8 cellular contexts compared by ENCODE assay signal in genomic region chr1:161382214-161383019, GRCh38. TPM values are rescaled to one million over a fixed set of nuclear protein-coding genes. Genes with fewer than 3 reads are reported as not detected.
A peak's percentile ranks its signal among the peaks of the same experiment; 100 is the strongest.
DNase-seq lines count a peak whose midpoint lies in the region; ATAC-seq, FAIRE-seq and TF ChIP-seq lines count a peak whose summit lies in the region.

No MANE protein-coding gene starts in this region.

- H4K20me1 ChIP-seq in hepatocyte (ENCODE audit: insufficient read depth, poor library complexity, severe bottlenecking), result no peaks in the 10 kb centered on the region

- H3K27me3 ChIP-seq in hepatocyte (no peaks in the 10 kb centered on the region), small intestine (ENCODE audit: control insufficient read depth in 2 of 2, insufficient read depth in 2 of 2, low read length in 2 of 2) (no peaks in the 10 kb centered on the region)

- H3K79me2 ChIP-seq in hepatocyte, result no peaks in the 10 kb centered on the region

- CTCF ChIA-PET in HEK293 (lab: Yijun Ruan, JAX), result interaction anchor here (0.6 to 7.3 kb wide), 52 partner anchors 8 to 699 kb away, joined by 3 to 146 read pairs (median 5); partner anchors contain the start of genes ADAMTS4, APOA2, B4GALT3 and CFAP126

- no peaks in the 10 kb centered on the region for H3K9me3 ChIP-seq in HEK293 (ENCODE audit: control insufficient read depth, insufficient read depth, low read depth, low read length)
- H3K9me3 ChIP-seq in hepatocyte (ENCODE audit: low read depth), result no peaks in the 10 kb centered on the region
- no peaks in the 10 kb centered on the region for H3K9me3 ChIP-seq in small intestine (ENCODE audit: control insufficient read depth, low read depth)

- 0 out of 2 replicates have a peak, but pooled peaks have one; percentile 13 for TF ChIP-seq CTCF in HEK293 (tag by site-specific recombination; IDR thresholded peaks at IDR 0.05)
- peak; percentile 56 for TF ChIP-seq CTCF in astrocyte of the cerebellum (IDR thresholded peaks at IDR 0.05; ENCODE audit: low read depth, low read length, missing control alignments)
- peak; percentile 77 for TF ChIP-seq CTCF in hepatocyte (IDR thresholded peaks at IDR 0.05; ENCODE audit: poor library complexity)

- no peaks in the 10 kb centered on the region for H3K36me3 ChIP-seq in HEK293 (ENCODE audit: control insufficient read depth in 2 of 2, insufficient read depth in 1 of 2, low read length in 2 of 2)
- H3K36me3 ChIP-seq in hepatocyte (replicated peaks; ENCODE audit: insufficient read depth, low read depth), result no peaks in the 10 kb centered on the region
- no peaks in the 10 kb centered on the region for H3K36me3 ChIP-seq in small intestine (ENCODE audit: control insufficient read depth in 2 of 2, insufficient read depth in 2 of 2, low read length in 2 of 2)

- in situ Hi-C loops in astrocyte of the cerebellum (cut with HindIII; ENCODE audit: low sequenced_read_pairs), result no loop called here

- FAIRE-seq in small intestine (lab: Jason Lieb, UNC), result peak; percentile 83

- no peak overlapping the region for H2AFZ ChIP-seq in hepatocyte

- H3K4me3 ChIP-seq in HEK293 (ENCODE audit: low read depth, low read length) (no peak overlapping the region), astrocyte of the cerebellum (ENCODE audit: low read depth, low read length) (no peak overlapping the region), hepatocyte (no peak overlapping the region), small intestine (ENCODE audit: low read depth in 1 of 2, low read length in 2 of 2) (no peak overlapping the region)

- 57% methylated on average over 4 of the region's 4 CpGs for WGBS in hepatocyte (ENCODE audit: low lambda C conversion rate, missing lambda C conversion rate)
- WGBS in small intestine, 3 donors, result 37 to 46% (median 39%) methylated on average over 4 of the region's 4 CpGs

- POLR2A ChIA-PET in HEK293 (lab: Yijun Ruan, JAX), result interaction anchor here (0.6 to 1.6 kb wide), 3 partner anchors 58 to 217 kb away, joined by 3 to 9 read pairs (median 6); partner anchors contain the start of gene PPOX

- ATAC-seq in HG03108 (IDR thresholded peaks at IDR 0.05; ENCODE audit: unreplicated experiment) (no peak), GM21360 (IDR thresholded peaks at IDR 0.05; ENCODE audit: unreplicated experiment) (no peak)

- no peaks in the 10 kb centered on the region for H3K9me2 ChIP-seq in hepatocyte (replicated peaks; ENCODE audit: insufficient read depth)

- DNase-seq in COR-L47 (lab: John Stamatoyannopoulos, UW) (peak; percentile 16), NCI-H446 treated with DMSO at 0.1 percent for 48 hours (lab: John Stamatoyannopoulos, UW) (peak; percentile 58), astrocyte of the cerebellum (ENCODE audit: low read depth) (peak; percentile 54), hepatocyte (ENCODE audit: low spot score) (peak; percentile 71), small intestine (peak; percentile 72)

- no peak overlapping the region for H3K4me2 ChIP-seq in hepatocyte

- no peak overlapping the region for H3K27ac ChIP-seq in HEK293 (ENCODE audit: extremely low read depth, low read depth, low read length)
- no peak overlapping the region for H3K27ac ChIP-seq in hepatocyte
- H3K27ac ChIP-seq in small intestine (ENCODE audit: low read depth in 1 of 2, low read length in 1 of 2), result peak overlapping the region in 1 of 2 donors; percentile 72

- H3K4me1 ChIP-seq in HEK293 (ENCODE audit: control insufficient read depth, insufficient read depth, low read length) (no peaks in the 10 kb centered on the region), hepatocyte (ENCODE audit: insufficient read depth) (no peaks in the 10 kb centered on the region), small intestine (ENCODE audit: control insufficient read depth in 2 of 2, insufficient read depth in 1 of 2, low read depth in 1 of 2, low read length in 1 of 2) (no peaks in the 10 kb centered on the region)

TF ChIP-seq in HEK293, 187 proteins besides CTCF, POLR2A, EP300 and RAD21 (continues in another document):
- TF ChIP-seq ZNF529 (tag by site-specific recombination; IDR thresholded peaks at IDR 0.05; ENCODE audit: insufficient replicate concordance) (no peak), ZNF184 (tag by site-specific recombination; IDR thresholded peaks at IDR 0.05) (no peak), BCL6B (tag by site-specific recombination; IDR thresholded peaks at IDR 0.05) (no peak), ZNF624 (tag by site-specific recombination; IDR thresholded peaks at IDR 0.05) (no peak), ZNF155 (tag by site-specific recombination; IDR thresholded peaks at IDR 0.05) (no peak), PATZ1 (tag by site-specific recombination; IDR thresholded peaks at IDR 0.05) (no peak), PRDM6 (tag by site-specific recombination; IDR thresholded peaks at IDR 0.05) (peak; percentile 21; the same call in 1 of the 2 replicates), GLIS1 (tag by site-specific recombination; IDR thresholded peaks at IDR 0.05) (no peak), ZNF654 (tag by site-specific recombination; IDR thresholded peaks at IDR 0.05; ENCODE audit: low read depth) (peak; percentile 78), ZNF530 (tag by site-specific recombination; IDR thresholded peaks at IDR 0.05; ENCODE audit: low read depth) (no peak), ZNF138 (tag by site-specific recombination; IDR thresholded peaks at IDR 0.05; ENCODE audit: borderline replicate concordance) (no peak), ZXDB (tag by site-specific recombination; IDR thresholded peaks at IDR 0.05) (no peak), PBX3 (CRISPR knock-in tag; IDR thresholded peaks at IDR 0.05) (no peak), ZBTB48 (tag by site-specific recombination; IDR thresholded peaks at IDR 0.05) (0 out of 2 replicates have a peak, but pooled peaks have one; percentile 15), ZNF571 (tag by site-specific recombination; IDR thresholded peaks at IDR 0.05) (no peak), ZNF660 (tag by site-specific recombination; IDR thresholded peaks at IDR 0.05) (peak; percentile 78), ZNF843 (tag by site-specific recombination; IDR thresholded peaks at IDR 0.05) (no peak)

RNA-seq across cellular contexts. Expression of gene CFAP126, which starts 14.7 kb away (rescaled TPM):
- total RNA-seq in hepatocyte, result not detected in 2 replicates
- polyA plus RNA-seq in hepatocyte (not detected in 2 replicates), small intestine (not detected)

Comparison
In these comparisons a context has a peak if more than half of its experiments do, and no peak if none do; other contexts are left out.
1. DNase-seq: peak in every context shown above with its lines; median percentile 72 in small intestine; 71 in hepatocyte; 58 in NCI-H446 treated with DMSO at 0.1 percent for 48 hours; 54 in astrocyte of the cerebellum; 16 in COR-L47.
2. CTCF ChIP-seq: peak in every context shown above with its lines; median percentile 77 in hepatocyte; 56 in astrocyte of the cerebellum; 13 in HEK293.